In the genomic region with DNA sequence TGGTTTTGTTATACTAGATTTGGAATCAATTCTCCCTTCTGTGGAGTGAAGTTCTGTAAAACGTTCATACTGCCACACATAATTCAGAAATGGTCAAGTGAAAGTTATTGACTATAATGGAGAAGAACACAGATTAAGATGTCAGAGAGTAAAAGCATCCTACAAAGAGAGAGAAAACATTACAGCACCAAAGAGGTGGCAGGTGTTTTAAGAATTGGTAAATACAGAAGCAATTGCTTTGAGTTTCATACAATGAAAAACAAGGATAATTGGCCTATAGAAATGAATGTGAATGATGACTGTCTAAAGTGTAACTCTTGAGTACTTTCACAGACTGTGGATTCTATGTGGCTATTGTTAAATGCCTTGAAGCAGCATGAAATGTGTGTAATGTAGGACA, we compare ENCODE assay signal across 20 cellular contexts.
"Had no signal": no experiment of that assay in that cellular context is flagged by ENCODE, and none has a peak within 500 bp of the region (broad histone marks: within the 10 kb centered on the region; RNA-seq: fewer than 3 reads in every experiment).

No MANE protein-coding gene starts in this region.

- H3K4me1 ChIP-seq: Peyer's patch, SJSA1 had no signal

- H3K4me3 ChIP-seq: PC-9, Peyer's patch, SJSA1, SK-N-MC had no signal

- H3K27me3 ChIP-seq: Peyer's patch, SJSA1 had no signal

- FAIRE-seq: HepG2 had no signal

- ATAC-seq: HepG2 had no signal

- H3K4me2 ChIP-seq: KMS-11, PC-9 had no signal

- H3K9me3 ChIP-seq: Peyer's patch, SJSA1 had no signal

- H2AFZ ChIP-seq: PC-9 had no signal

- DNase-seq: IMR-90; Kasumi-1; MM.1S; NCI-H1092 treated with DMSO at 0.1 percent for 48 hours; NCI-H1436 treated with DMSO at 0.1 percent for 48 hours; NCI-H187; NCI-H2029 treated with DMSO at 0.1 percent for 48 hours; NCI-H2171; NCI-H524; NCI-H526 treated with DMSO at 0.1 percent for 48 hours; NK-92 treated with Interleukin-12 subunit alpha and Interleukin-12 subunit beta, amount 100 ng/mL, for 24 hours; PC-9; Peyer's patch; Right ventricle myocardium superior; SIG-M5; T-helper 2 cell had no signal

- H3K9ac ChIP-seq: KMS-11 had no signal

- H3K36me3 ChIP-seq: Peyer's patch, SJSA1 had no signal

- H3K27ac ChIP-seq: KMS-11, PC-9, Peyer's patch, SJSA1, SK-N-MC had no signal
